ENCODE assay signal across 8 cellular contexts in genomic region chr6:127120109-127120786, GRCh38. TPM values are rescaled to one million over a fixed set of nuclear protein-coding genes. Genes with fewer than 3 reads are reported as not detected.
A peak's percentile ranks its signal among the peaks of the same experiment; 100 is the strongest.
DNase-seq lines count a peak whose midpoint lies in the region; ATAC-seq, FAIRE-seq and TF ChIP-seq lines count a peak whose summit lies in the region.

No MANE protein-coding gene starts in this region.

- H3K9me2 ChIP-seq in OCI-LY7 (ENCODE audit: insufficient read depth, low read length) = no peaks in the 10 kb centered on the region

- peaks cover 21% of the 10 kb centered on the region for H3K4me1 Mint-ChIP-seq in WTC11

- H3K4me3 ChIP-seq in iPS-18a (ENCODE audit: low read length) (peak overlapping the region; percentile 66), thoracic aorta (peak overlapping the region; percentile 72), OCI-LY7 (ENCODE audit: low read depth, low read length, poor library complexity, severe bottlenecking) (no peak overlapping the region)
- no peak overlapping the region for H3K4me3 ChIP-seq in effector memory CD4-positive, alpha-beta T cell (ENCODE audit: insufficient read depth, low read depth, low read length, poor library complexity, severe bottlenecking)

- no peak for FAIRE-seq in GM19239 (lab: Jason Lieb, UNC)

- H3K27me3 Mint-ChIP-seq in WTC11 (ENCODE audit: low read depth) = peaks cover 76% of the 10 kb centered on the region

- BruUV-seq in OCI-LY7 (replicated peaks; lab: Mats Ljungman, UMichigan) = no TSS peak

- H3K27ac ChIP-seq in iPS-18a (ENCODE audit: low read length) (no peak overlapping the region), thoracic aorta (no peak overlapping the region), OCI-LY7 (ENCODE audit: low read depth, low read length, poor library complexity, severe bottlenecking) (no peak overlapping the region)
- H3K27ac ChIP-seq in effector memory CD4-positive, alpha-beta T cell (ENCODE audit: insufficient read depth, low read length, poor library complexity, severe bottlenecking) = no peak overlapping the region

- TF ChIP-seq CTCF in WTC11 (IDR thresholded peaks at IDR 0.05) = no peak
- TF ChIP-seq CTCF in thoracic aorta (IDR thresholded peaks at IDR 0.05) = no peak
- TF ChIP-seq CTCF in OCI-LY7 (conservative IDR thresholded peaks at IDR 0.05; ENCODE audit: low read length) = no peak

- no peak overlapping the region for H3K9ac ChIP-seq in iPS-18a (ENCODE audit: low read length)

- H3K4me1 ChIP-seq in iPS-18a (ENCODE audit: control insufficient read depth, low read depth, low read length) = peaks cover 13% of the 10 kb centered on the region
- peaks cover 20 to 26% of the 10 kb centered on the region in 2 donors for H3K4me1 ChIP-seq in thoracic aorta (ENCODE audit: control insufficient read depth in 1 of 2, low read depth in 2 of 2)
- H3K4me1 ChIP-seq in effector memory CD4-positive, alpha-beta T cell (ENCODE audit: control insufficient read depth, insufficient read depth, low read length, poor library complexity, severe bottlenecking) = peaks cover 19% of the 10 kb centered on the region
- H3K4me1 ChIP-seq in OCI-LY7 (ENCODE audit: insufficient read depth, low read length, poor library complexity, severe bottlenecking) = no peaks in the 10 kb centered on the region

- DNase-seq in Daoy (ENCODE audit: low read depth) = peak; percentile 4
- peak; percentile 36 for DNase-seq in WTC11 (ENCODE audit: low spot score)
- DNase-seq in thoracic aorta (ENCODE audit: low spot score) = no peak
- no peak for DNase-seq in effector memory CD4-positive, alpha-beta T cell
- DNase-seq in OCI-LY7 (ENCODE audit: low spot score) = no peak
- DNase-seq in GM19239 (ENCODE audit: insufficient read length, low spot score) = no peak

- H2AFZ ChIP-seq in OCI-LY7 (ENCODE audit: low read length) = no peak overlapping the region

- H3K27me3 ChIP-seq in iPS-18a (ENCODE audit: control insufficient read depth, insufficient read depth, low read length) = peaks cover 68% of the 10 kb centered on the region
- H3K27me3 ChIP-seq in thoracic aorta (replicated peaks; ENCODE audit: insufficient read depth) = no peaks in the 10 kb centered on the region
- peaks cover 27% of the 10 kb centered on the region for H3K27me3 ChIP-seq in effector memory CD4-positive, alpha-beta T cell (replicated peaks; ENCODE audit: control insufficient read depth, insufficient read depth, low read length, poor library complexity, severe bottlenecking)

- no peaks in the 10 kb centered on the region for H3K79me2 ChIP-seq in OCI-LY7 (ENCODE audit: insufficient read depth, low read depth, low read length)

- H4K20me1 ChIP-seq in OCI-LY7 (ENCODE audit: insufficient read depth, low read length) = no peaks in the 10 kb centered on the region

- CTCF ChIA-PET in WTC11 (lab: Charles Lee) = interaction anchor here (1.0 to 2.3 kb wide), 9 partner anchors 67 to 1087 kb away, joined by 3 to 13 read pairs (median 3); partner anchors contain the start of gene RNF146
- CTCF ChIA-PET in OCI-LY7 (lab: Charles Lee; ENCODE audit: unreplicated experiment) = no interaction called here

- no peak overlapping the region for H3K27ac Mint-ChIP-seq in WTC11

- POLR2A ChIA-PET in WTC11 (lab: Charles Lee) = no interaction called here
- POLR2A ChIA-PET in OCI-LY7 (lab: Charles Lee) = no interaction called here

- H3K4me3 Mint-ChIP-seq in WTC11 = peak overlapping the region; percentile 76

- no peaks in the 10 kb centered on the region for H3K9me3 ChIP-seq in iPS-18a (ENCODE audit: control insufficient read depth, low read depth, low read length)
- H3K9me3 ChIP-seq in thoracic aorta = no peaks in the 10 kb centered on the region
- no peaks in the 10 kb centered on the region for H3K9me3 ChIP-seq in effector memory CD4-positive, alpha-beta T cell (ENCODE audit: control insufficient read depth, low read length)
- H3K9me3 ChIP-seq in OCI-LY7 (ENCODE audit: low read length) = no peaks in the 10 kb centered on the region

- H3K36me3 Mint-ChIP-seq in WTC11 = 0 out of 2 replicates have a peak, but pooled peaks cover 2% of the 10 kb centered on the region

- intact Hi-C loops in OCI-LY7 (cut with micrococcal nuclease; ENCODE audit: unreplicated experiment) = loop anchor here (5.0 kb wide), 1 partner anchor 1123 kb away; no protein-coding TSS in a partner anchor

- no peaks in the 10 kb centered on the region for H3K36me3 ChIP-seq in iPS-18a (ENCODE audit: control insufficient read depth, low read depth, low read length)
- H3K36me3 ChIP-seq in thoracic aorta = no peaks in the 10 kb centered on the region
- H3K36me3 ChIP-seq in effector memory CD4-positive, alpha-beta T cell (ENCODE audit: control insufficient read depth, insufficient read depth, low read length) = no peaks in the 10 kb centered on the region
- no peaks in the 10 kb centered on the region for H3K36me3 ChIP-seq in OCI-LY7 (ENCODE audit: insufficient read depth, low read length)

- no peak overlapping the region for H3K4me2 ChIP-seq in OCI-LY7 (ENCODE audit: low read length)

- H3K9me3 Mint-ChIP-seq in WTC11 = no peaks in the 10 kb centered on the region

- ATAC-seq in GM21526 (IDR thresholded peaks at IDR 0.05; ENCODE audit: low FRiP score, unreplicated experiment) (peak; percentile 1), WTC11 (peak; percentile 2), thoracic aorta (ENCODE audit: insufficient number of reproducible peaks, low FRiP score, low read depth) (no peak)

TF ChIP-seq in WTC11, 78 proteins besides CTCF, POLR2A, EP300 and RAD21 (continues in another document):
- TF ChIP-seq, protein P1, sequence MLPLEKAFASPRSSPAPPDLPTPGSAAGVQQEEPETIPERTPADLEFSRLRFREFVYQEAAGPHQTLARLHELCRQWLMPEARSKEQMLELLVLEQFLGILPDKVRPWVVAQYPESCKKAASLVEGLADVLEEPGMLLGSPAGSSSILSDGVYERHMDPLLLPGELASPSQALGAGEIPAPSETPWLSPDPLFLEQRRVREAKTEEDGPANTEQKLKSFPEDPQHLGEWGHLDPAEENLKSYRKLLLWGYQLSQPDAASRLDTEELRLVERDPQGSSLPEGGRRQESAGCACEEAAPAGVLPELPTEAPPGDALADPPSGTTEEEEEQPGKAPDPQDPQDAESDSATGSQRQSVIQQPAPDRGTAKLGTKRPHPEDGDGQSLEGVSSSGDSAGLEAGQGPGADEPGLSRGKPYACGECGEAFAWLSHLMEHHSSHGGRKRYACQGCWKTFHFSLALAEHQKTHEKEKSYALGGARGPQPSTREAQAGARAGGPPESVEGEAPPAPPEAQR (CRISPR knock-in tag; IDR thresholded peaks at IDR 0.05) = no peak
- TF ChIP-seq IRF2 (CRISPR knock-in tag; IDR thresholded peaks at IDR 0.05; ENCODE audit: borderline replicate concordance, low read depth) (no peak), ZNF532 (CRISPR knock-in tag; IDR thresholded peaks at IDR 0.05; ENCODE audit: borderline replicate concordance) (no peak), ETV6 (CRISPR knock-in tag; IDR thresholded peaks at IDR 0.05) (no peak), ZNF423 (CRISPR knock-in tag; IDR thresholded peaks at IDR 0.05) (no peak), ATF6 (CRISPR knock-in tag; IDR thresholded peaks at IDR 0.05) (no peak)

RNA-seq across cellular contexts. Expression of gene RSPO3, which starts 1.8 kb away (rescaled TPM):
- total RNA-seq in Daoy (2014; rRNA removed; shearing (Covaris generic)) = not detected in 2 replicates
- total RNA-seq in WTC11 (2021) (0.14 TPM in 1 of 3 replicates, not detected in the others), thoracic aorta (1 to 10 TPM; 1.1 to 2.3 TPM), OCI-LY7 (2022) (not detected in 2 replicates)
- not detected in 2 replicates for total RNA-seq in OCI-LY7 (2014; rRNA removed; shearing (Covaris generic))

Comparison
In these comparisons a context has a peak if more than half of its experiments do, and no peak if none do; other contexts are left out.
1. DNase-seq: peak in Daoy (single experiment) and WTC11 (single experiment); none in thoracic aorta (single experiment), effector memory CD4-positive, alpha-beta T cell (0 of 3), OCI-LY7 (single experiment) and GM19239 (single experiment).
2. H3K4me3 ChIP-seq: peak in iPS-18a (single experiment) and thoracic aorta (single experiment); none in effector memory CD4-positive, alpha-beta T cell (single experiment) and OCI-LY7 (single experiment).